8 cellular contexts compared by ENCODE assay signal in the genomic region with DNA sequence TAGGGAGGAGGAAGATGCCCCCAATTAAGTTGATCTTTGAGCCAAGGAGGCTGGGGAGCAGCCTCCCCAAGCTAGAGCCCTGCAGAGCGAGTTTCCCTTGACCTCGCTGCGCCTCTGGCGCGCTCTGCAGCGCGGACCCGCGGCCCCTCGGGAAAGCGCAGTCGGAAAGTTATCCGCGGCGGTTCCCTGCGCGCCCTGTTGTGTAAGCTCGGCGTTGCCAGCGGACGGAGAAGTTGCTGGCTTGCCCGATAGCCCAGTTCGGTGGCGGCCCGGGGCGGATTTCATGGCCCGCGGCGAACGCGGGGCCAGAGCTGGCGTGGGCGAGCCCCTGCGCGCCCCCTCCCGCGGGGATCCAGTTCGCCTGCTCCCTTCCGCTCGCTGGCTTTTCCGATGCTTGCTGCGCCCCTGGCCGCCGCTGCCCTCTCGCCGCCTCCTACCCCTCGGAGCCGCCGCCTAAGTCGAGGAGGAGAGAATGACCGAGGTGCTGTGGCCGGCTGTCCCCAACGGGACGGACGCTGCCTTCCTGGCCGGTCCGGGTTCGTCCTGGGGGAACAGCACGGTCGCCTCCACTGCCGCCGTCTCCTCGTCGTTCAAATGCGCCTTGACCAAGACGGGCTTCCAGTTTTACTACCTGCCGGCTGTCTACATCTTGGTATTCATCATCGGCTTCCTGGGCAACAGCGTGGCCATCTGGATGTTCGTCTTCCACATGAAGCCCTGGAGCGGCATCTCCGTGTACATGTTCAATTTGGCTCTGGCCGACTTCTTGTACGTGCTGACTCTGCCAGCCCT. TPM values are rescaled to one million over a fixed set of nuclear protein-coding genes. Genes with fewer than 3 reads are reported as not detected.
DNase-seq lines count a peak whose midpoint lies in the region; ATAC-seq and TF ChIP-seq lines count a peak whose summit lies in the region.

No MANE protein-coding gene starts in this region.

- peak overlapping the region; percentile 83 for H3K4me3 Mint-ChIP-seq in T-helper 1 cell treated with Interleukin-12 subunit alpha and Interleukin-12 subunit beta and Interleukin-4 antibody, amounts not matched to agents 30 μg/mL and 1 μg/mL, for 36 hours

- H3K9me3 ChIP-seq in mononuclear cell (ENCODE audit: low read depth, low read length) (no peaks in the 10 kb centered on the region), tibial nerve (no peaks in the 10 kb centered on the region)

- no peak overlapping the region for H3K27ac Mint-ChIP-seq in T-helper 1 cell treated with Interleukin-12 subunit alpha and Interleukin-12 subunit beta and Interleukin-4 antibody, amounts not matched to agents 30 μg/mL and 1 μg/mL, for 36 hours

- whole genome bisulfite sequencing in tibial nerve, 2 donors = 1 to 6% methylated on average over 16 to 62 of the region's 74 CpGs

- no peaks in the 10 kb centered on the region for H3K27me3 ChIP-seq in GM06990 (replicated peaks; ENCODE audit: control insufficient read depth, insufficient read depth, low read length)
- peaks cover 3% of the 10 kb centered on the region for H3K27me3 ChIP-seq in mononuclear cell (ENCODE audit: insufficient read depth, low read length)
- no peaks in the 10 kb centered on the region for H3K27me3 ChIP-seq in tibial nerve

- peaks cover 11% of the 10 kb centered on the region for H3K4me1 Mint-ChIP-seq in T-helper 1 cell treated with Interleukin-12 subunit alpha and Interleukin-12 subunit beta and Interleukin-4 antibody, amounts not matched to agents 30 μg/mL and 1 μg/mL, for 36 hours (ENCODE audit: low read depth)

- H3K9me3 Mint-ChIP-seq in T-helper 1 cell treated with Interleukin-12 subunit alpha and Interleukin-12 subunit beta and Interleukin-4 antibody, amounts not matched to agents 30 μg/mL and 1 μg/mL, for 36 hours = no peaks in the 10 kb centered on the region

- H3K36me3 ChIP-seq in GM06990 (ENCODE audit: control insufficient read depth, insufficient read depth, low read length) (no peaks in the 10 kb centered on the region), tibial nerve (no peaks in the 10 kb centered on the region)

- TF ChIP-seq CTCF in GM06990 (IDR thresholded peaks at IDR 0.05; ENCODE audit: insufficient read depth, low read length, poor library complexity, severe bottlenecking) (peak; percentile 73), epithelial cell of proximal tubule (conservative IDR thresholded peaks at IDR 0.05; ENCODE audit: low read depth, low read length) (peak; percentile 22), tibial nerve (IDR thresholded peaks at IDR 0.05) (peak in 4 of 5 experiments; percentile 25 to 34 (median 30))

- H3K4me3 ChIP-seq in GM06990 (replicated peaks; ENCODE audit: low read depth, low read length) (peak overlapping the region; percentile 72), epithelial cell of proximal tubule (ENCODE audit: low read depth, low read length) (peak overlapping the region; percentile 65), mononuclear cell (ENCODE audit: low read length) (peak overlapping the region; percentile 51), tibial nerve (peak overlapping the region; percentile 63 to 94 (median 81))

- peaks cover 2% of the 10 kb centered on the region for H3K36me3 Mint-ChIP-seq in T-helper 1 cell treated with Interleukin-12 subunit alpha and Interleukin-12 subunit beta and Interleukin-4 antibody, amounts not matched to agents 30 μg/mL and 1 μg/mL, for 36 hours (ENCODE audit: low read depth)

- TF ChIP-seq EP300 in tibial nerve (IDR thresholded peaks at IDR 0.05) = no peak

- no peak for TF ChIP-seq POLR2A in tibial nerve (IDR thresholded peaks at IDR 0.05)

- ATAC-seq in GM21367 (IDR thresholded peaks at IDR 0.05; ENCODE audit: unreplicated experiment) (peak; percentile 60), HG03575 (IDR thresholded peaks at IDR 0.05; ENCODE audit: extremely low read depth, insufficient number of reproducible peaks, low FRiP score, unreplicated experiment) (peak; percentile 34)

- peaks cover 58% of the 10 kb centered on the region for H3K27me3 Mint-ChIP-seq in T-helper 1 cell treated with Interleukin-12 subunit alpha and Interleukin-12 subunit beta and Interleukin-4 antibody, amounts not matched to agents 30 μg/mL and 1 μg/mL, for 36 hours (ENCODE audit: low read depth)

- peak overlapping the region; percentile 45 to 88 (median 83) for H3K27ac ChIP-seq in tibial nerve

- H3K4me1 ChIP-seq in mononuclear cell (ENCODE audit: insufficient read depth, low read length) (peaks cover 19% of the 10 kb centered on the region), tibial nerve (peaks cover 0 to 43% (median 3%) of the 10 kb centered on the region in 4 donors)

- DNase-seq in GM06990 (ENCODE audit: extremely low read depth, insufficient read length) (no peak), epithelial cell of proximal tubule (ENCODE audit: low read depth) (no peak), tibial nerve (ENCODE audit: low spot score in 2 of 2) (peak; percentile 21 to 32), NCI-H2029 (lab: John Stamatoyannopoulos, UW) (no peak)

RNA-seq across cellular contexts. Expression of a gene that starts 0.6 kb away (rescaled TPM):
- total RNA-seq in epithelial cell of proximal tubule (0.06 and 0.51 TPM in 2 replicates), mononuclear cell (3.1 TPM), tibial nerve (1 to 10 TPM; 6.7 to 8.4 (median 7.9) TPM)

Comparison
In these comparisons a context has a peak if more than half of its experiments do, and no peak if none do; other contexts are left out.
1. DNase-seq: peak in tibial nerve (2 of 2); none in GM06990 (single experiment), epithelial cell of proximal tubule (single experiment) and NCI-H2029 (single experiment).
2. CTCF ChIP-seq: peak in every context shown above with its lines; median percentile 73 in GM06990; 30 in tibial nerve; 22 in epithelial cell of proximal tubule.
3. Peak in every context shown above with its lines, with median percentiles within 50 percentile points of each other: H3K4me3 ChIP-seq.